In the genomic region with DNA sequence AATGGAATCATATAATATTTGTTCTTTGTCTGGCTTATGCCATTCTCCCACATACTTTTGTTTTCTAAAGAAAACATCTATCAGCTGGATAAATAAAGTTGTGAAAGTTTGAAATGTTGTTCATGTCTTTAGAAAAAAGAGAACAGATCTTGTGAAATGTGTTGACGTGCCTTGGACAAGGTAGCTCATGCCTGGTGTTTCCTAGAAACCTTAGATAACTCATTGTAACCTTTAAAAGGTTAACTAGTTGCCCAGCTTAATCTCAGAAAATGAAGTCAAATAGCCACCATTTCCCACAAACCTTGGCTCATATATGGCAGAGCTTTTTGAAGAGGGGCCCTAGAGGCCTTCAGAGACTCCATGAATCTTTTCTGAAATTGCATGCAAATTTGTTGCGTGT, we compare ENCODE assay signal across 26 cellular contexts.
"Had no signal": no experiment of that assay in that cellular context is flagged by ENCODE, and none has a peak within 500 bp of the region (broad histone marks: within the 10 kb centered on the region; RNA-seq: fewer than 3 reads in every experiment).

No MANE protein-coding gene starts in this region.

- DNase-seq: stimulated activated CD4-positive, alpha-beta T cell treated with anti-CD3 and anti-CD28 coated beads, Interleukin-2, amount 100 ng/mL, for 48 hours; stimulated activated CD4-positive, alpha-beta T cell treated with anti-CD3 and anti-CD28 coated beads, Interleukin-4, amount 100 ng/mL, for 1 hour; stimulated activated CD4-positive, alpha-beta T cell treated with anti-CD3 and anti-CD28 coated beads, Interleukin-4, amount 100 ng/mL, for 24 hours; stimulated activated CD4-positive, alpha-beta T cell treated with anti-CD3 and anti-CD28 coated beads, Interleukin-4, amount 100 ng/mL, for 4 hours; stimulated activated CD8-positive, alpha-beta memory T cell treated with anti-CD3 and anti-CD28 coated beads, Interleukin-4, amount 100 ng/mL, for 48 hours; stimulated activated naive B cell treated with anti-CD40 and anti-IgM and Interleukin-4, amounts not matched to agents 10 μg/mL and 1 μg/mL and 100 μg/mL, for 72 hours; stimulated activated naive CD4-positive, alpha-beta T cell; stimulated activated naive CD4-positive, alpha-beta T cell treated with Interleukin-2 at 50 U/mL for 16 hours; stimulated activated naive CD8-positive, alpha-beta T cell treated with anti-CD3 and anti-CD28 coated beads, Interleukin-15, amount 100 ng/mL, for 72 hours; stimulated activated naive CD8-positive, alpha-beta T cell treated with anti-CD3 and anti-CD28 coated beads, Interleukin-15, Interleukin-2, amounts not matched to agents 100 U/mL and 50 U/mL, for 24 hours; substantia nigra; testis; thyroid gland; tibial artery; transverse colon; trophoblast cell; upper lobe of left lung; upper lobe of right lung; uterus had no signal

- H3K36me3 ChIP-seq: suprapubic skin, thoracic aorta, thyroid gland, transverse colon, upper lobe of left lung, uterus, vagina had no signal

- H3K27ac ChIP-seq: suprapubic skin, testis, thoracic aorta, thyroid gland, tibial artery, tibial nerve, transverse colon, upper lobe of left lung, upper lobe of right lung, uterus, vagina had no signal

- H3K4me1 ChIP-seq: suprapubic skin, thyroid gland, tibial artery, transverse colon, upper lobe of left lung, upper lobe of right lung, uterus, vagina had no signal

- FAIRE-seq: urothelium cell line had no signal

- H3K4me3 ChIP-seq: suprapubic skin, testis, thoracic aorta, thyroid gland, tibial artery, tibial nerve, transverse colon, upper lobe of left lung, upper lobe of right lung, uterus, vagina had no signal

- H3K9me3 ChIP-seq: suprapubic skin, testis, thoracic aorta, thyroid gland, tibial artery, tibial nerve, transverse colon, upper lobe of left lung, upper lobe of right lung, uterus, vagina had no signal

- H3K27me3 ChIP-seq: suprapubic skin, testis, thyroid gland, tibial artery, tibial nerve, transverse colon, upper lobe of left lung, upper lobe of right lung, uterus, vagina had no signal

- ATAC-seq: stimulated activated effector memory CD8-positive, alpha-beta T cell treated with anti-CD3 and anti-CD28 coated beads, Interleukin-12 subunit alpha, Interleukin-12 subunit beta, amount 100 ng/mL, for 72 hours; stimulated activated memory B cell treated with anti-CD40 and anti-IgM and Interleukin-4, amounts not matched to agents 10 μg/mL and 1 μg/mL and 100 μg/mL, for 72 hours; stimulated activated naive B cell treated with anti-CD40 and anti-IgM and Interleukin-4, amounts not matched to agents 10 μg/mL and 1 μg/mL and 100 μg/mL, for 72 hours; stimulated activated naive CD8-positive, alpha-beta T cell treated with anti-CD3 and anti-CD28 coated beads, Interleukin-15, amount 100 ng/mL, for 72 hours; stimulated activated naive CD8-positive, alpha-beta T cell treated with anti-CD3 and anti-CD28 coated beads, Interleukin-15, Interleukin-2, amounts not matched to agents 100 U/mL and 50 U/mL, for 24 hours; upper lobe of right lung had no signal
